ENCODE assay signal across 17 cellular contexts in genomic region chr14:70525691-70526090, GRCh38. TPM values are rescaled to one million over a fixed set of nuclear protein-coding genes. Genes with fewer than 3 reads are reported as not detected.
A peak's percentile ranks its signal among the peaks of the same experiment; 100 is the strongest.
DNase-seq lines count a peak whose midpoint lies in the region; ATAC-seq, FAIRE-seq and TF ChIP-seq lines count a peak whose summit lies in the region.
"Had no signal": no experiment of that assay in that cellular context is flagged by ENCODE, and none has a peak within 500 bp of the region (broad histone marks: within the 10 kb centered on the region; RNA-seq: fewer than 3 reads in every experiment).

No MANE protein-coding gene starts in this region.

- H3K36me3 ChIP-seq in SJCRH30, result no peaks in the 10 kb centered on the region
- H3K36me3 ChIP-seq in heart left ventricle, result peaks cover 0 to 24% (median 12%) of the 10 kb centered on the region in 9 donors
- H3K36me3 ChIP-seq: HAP-1 had no signal

- TF ChIP-seq POLR2A in heart left ventricle (IDR thresholded peaks at IDR 0.05), result no peak

- H3K4me3 ChIP-seq in SJCRH30 (no peak overlapping the region), heart left ventricle (no peak overlapping the region)
- H3K4me3 ChIP-seq: HAP-1 had no signal

- H3K27ac ChIP-seq in SJCRH30 (no peak overlapping the region), heart left ventricle (no peak overlapping the region)
- H3K27ac ChIP-seq: C4-2B had no signal

- no peak overlapping the region for H3K4me3 Mint-ChIP-seq in chondrocyte (ENCODE audit: unreplicated experiment)
- H3K4me3 Mint-ChIP-seq: B cell; CD4-positive, alpha-beta memory T cell; HFFc6 had no signal

- TF ChIP-seq CTCF in heart left ventricle (IDR thresholded peaks at IDR 0.05) (no peak), chondrocyte (IDR thresholded peaks at IDR 0.05) (no peak)

- H3K4me1 ChIP-seq in SJCRH30 (peaks cover 13% of the 10 kb centered on the region), heart left ventricle (no peaks in the 10 kb centered on the region)
- H3K4me1 ChIP-seq: HAP-1 had no signal

- no peaks in the 10 kb centered on the region for H3K27me3 Mint-ChIP-seq in chondrocyte (ENCODE audit: low read depth)
- H3K27me3 Mint-ChIP-seq: B cell; CD4-positive, alpha-beta memory T cell had no signal

- H3K9me3 ChIP-seq in SJCRH30 (replicated peaks) (peaks cover 2% of the 10 kb centered on the region; the same call in 1 of the 2 replicates), heart left ventricle (peaks cover 0 to 10% (median 2%) of the 10 kb centered on the region in 12 donors)
- H3K9me3 ChIP-seq: HAP-1 had no signal

- no peaks in the 10 kb centered on the region for H3K27me3 ChIP-seq in SJCRH30
- no peaks in the 10 kb centered on the region for H3K27me3 ChIP-seq in heart left ventricle

- no peak overlapping the region for H3K27ac Mint-ChIP-seq in chondrocyte (ENCODE audit: unreplicated experiment)
- H3K27ac Mint-ChIP-seq: B cell; CD4-positive, alpha-beta memory T cell; HFFc6 had no signal

- ATAC-seq in heart left ventricle, result no peak
- ATAC-seq: HepG2 had no signal

- DNase-seq in NCI-H345 (lab: John Stamatoyannopoulos, UW) (peak; percentile 17), NCI-H345 treated with DMSO at 0.1 percent for 48 hours (lab: John Stamatoyannopoulos, UW; ENCODE audit: unreplicated experiment) (no peak), HTR-8/SVneo (ENCODE audit: insufficient read length, low spot score) (no peak), SJCRH30 (peak; percentile 40 to 63), heart left ventricle (no peak), chondrocyte (ENCODE audit: low spot score) (no peak), HCEC 1CT (no peak)
- DNase-seq: CD4-positive, alpha-beta memory T cell; COR-L47; HFFc6 had no signal

- no peaks in the 10 kb centered on the region for H3K4me1 Mint-ChIP-seq in chondrocyte (ENCODE audit: low read depth)
- H3K4me1 Mint-ChIP-seq: B cell; CD4-positive, alpha-beta memory T cell had no signal

- peaks cover 19% of the 10 kb centered on the region for H3K36me3 Mint-ChIP-seq in chondrocyte (ENCODE audit: low read depth)

- H3K9me3 Mint-ChIP-seq in chondrocyte (ENCODE audit: low read depth), result peaks cover 9% of the 10 kb centered on the region

- peak; percentile 44 for FAIRE-seq in HTR-8/SVneo (lab: Jason Lieb, UNC)
- FAIRE-seq: A204.1, D721Med, H1, HepG2 had no signal

- intact Hi-C loops in heart left ventricle (cut with DNase I), result no loop called here

RNA-seq across cellular contexts. Expression of gene ADAM20, which starts 9.1 kb away (rescaled TPM):
- total RNA-seq in SJCRH30 (2014; rRNA removed; shearing (Covaris generic)), result 0.34 and 0.38 TPM in 2 replicates
- under 1 TPM in 8 of 9 donors, not detected in 1; 0.21 to 0.56 (median 0.35) TPM for total RNA-seq in heart left ventricle
- under 1 TPM in 1 of 2 donors, not detected in 1; 0.19 TPM for polyA plus RNA-seq in heart left ventricle
- 0.35 to 1.3 TPM (median 0.87 TPM) in 3 replicates for total RNA-seq in chondrocyte
- polyA plus RNA-seq: CD4-positive, alpha-beta memory T cell had no signal

Comparison
In these comparisons a context has a peak if more than half of its experiments do, and no peak if none do; other contexts are left out.
1. DNase-seq: peak in NCI-H345 (single experiment) and SJCRH30 (2 of 2); none in NCI-H345 treated with DMSO at 0.1 percent for 48 hours (single experiment), HTR-8/SVneo (single experiment), heart left ventricle (0 of 5), chondrocyte (single experiment) and HCEC 1CT (single experiment).